1 cellular context compared by ENCODE assay signal in the genomic region with DNA sequence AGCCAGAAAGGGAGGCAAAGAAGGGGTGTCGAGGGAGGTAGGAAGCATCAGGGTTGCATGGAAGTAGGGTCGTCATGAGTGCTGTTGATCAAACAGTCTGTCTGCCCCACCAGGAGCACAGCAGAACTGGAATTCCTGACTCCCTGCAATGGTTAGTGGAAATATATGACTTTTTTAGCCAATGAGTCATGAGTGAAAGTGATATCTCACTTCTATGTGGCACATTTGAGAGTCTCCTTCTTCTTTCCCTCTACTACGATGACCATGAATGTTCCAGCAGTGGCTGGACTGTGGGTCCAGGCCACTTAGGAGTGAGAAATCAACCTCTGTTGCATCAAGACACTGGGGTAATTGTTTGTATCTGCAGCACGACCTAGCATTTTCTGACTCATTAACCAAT.
TF ChIP-seq lines count a peak whose summit lies in the region.

No MANE protein-coding gene starts in this region.

TF ChIP-seq in IMR-90, 13 proteins besides CTCF, POLR2A, EP300 and RAD21 (continued from another document):
- no peak for TF ChIP-seq FOS (IDR thresholded peaks at IDR 0.05; ENCODE audit: low read depth, low read length)
- TF ChIP-seq MAFK (IDR thresholded peaks at IDR 0.05; ENCODE audit: low read depth, low read length) = no peak
- no peak for TF ChIP-seq CHD1 (IDR thresholded peaks at IDR 0.05; ENCODE audit: low read depth, low read length)
- TF ChIP-seq RFX5 (IDR thresholded peaks at IDR 0.05; ENCODE audit: low read depth, low read length) = no peak
- no peak for TF ChIP-seq CEBPB (IDR thresholded peaks at IDR 0.05; ENCODE audit: low read depth, low read length)
- no peak for TF ChIP-seq MAZ (IDR thresholded peaks at IDR 0.05; ENCODE audit: borderline replicate concordance, low read depth, low read length)
- TF ChIP-seq, protein P1, sequence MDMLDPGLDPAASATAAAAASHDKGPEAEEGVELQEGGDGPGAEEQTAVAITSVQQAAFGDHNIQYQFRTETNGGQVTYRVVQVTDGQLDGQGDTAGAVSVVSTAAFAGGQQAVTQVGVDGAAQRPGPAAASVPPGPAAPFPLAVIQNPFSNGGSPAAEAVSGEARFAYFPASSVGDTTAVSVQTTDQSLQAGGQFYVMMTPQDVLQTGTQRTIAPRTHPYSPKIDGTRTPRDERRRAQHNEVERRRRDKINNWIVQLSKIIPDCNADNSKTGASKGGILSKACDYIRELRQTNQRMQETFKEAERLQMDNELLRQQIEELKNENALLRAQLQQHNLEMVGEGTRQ (IDR thresholded peaks at IDR 0.05; ENCODE audit: low read depth, low read length) = no peak
TF ChIP-seq in IMR-90: peak in this region for 0.
